Comparison of ENCODE assay signal across 19 cellular contexts in the genomic region with DNA sequence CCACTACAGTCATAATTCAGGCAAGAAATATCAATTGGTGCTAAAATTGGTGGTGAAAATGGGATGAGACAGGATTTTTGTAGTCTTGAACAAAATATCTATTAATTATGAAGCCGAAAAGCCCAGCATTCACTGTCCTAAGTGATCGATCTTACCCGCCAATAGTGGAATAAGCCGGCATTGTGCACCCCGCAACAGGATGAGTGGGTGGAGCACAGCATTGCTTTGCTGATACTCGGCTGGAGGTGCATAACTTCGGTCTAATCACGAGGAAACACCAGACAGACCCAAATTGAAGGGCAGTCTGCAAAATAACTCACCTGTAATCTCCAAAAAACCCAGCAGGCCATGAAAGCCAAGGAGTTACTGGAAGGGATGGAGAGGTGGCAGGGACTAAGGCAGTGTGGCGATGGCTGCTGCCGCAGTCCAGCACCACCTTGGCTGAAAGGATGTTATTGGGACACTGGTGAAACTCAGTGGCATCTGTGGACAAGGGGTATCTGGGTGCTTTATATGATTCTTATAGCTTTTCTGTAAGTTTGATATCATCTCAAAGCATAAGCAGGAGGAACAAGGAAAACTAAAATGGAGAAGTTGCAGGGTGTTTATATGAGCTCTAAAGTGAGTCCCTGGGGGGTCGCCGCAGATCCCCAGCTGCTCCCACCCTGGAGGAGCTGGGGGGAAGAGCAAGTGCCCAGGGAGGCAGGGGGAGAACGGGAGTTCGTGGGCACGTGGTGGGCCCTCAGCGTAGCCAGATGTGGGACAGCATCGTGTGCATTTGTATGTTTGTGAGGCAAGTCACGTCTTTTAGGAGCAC. TPM values are rescaled to one million over a fixed set of nuclear protein-coding genes. Genes with fewer than 3 reads are reported as not detected.
DNase-seq lines count a peak whose midpoint lies in the region; ATAC-seq and TF ChIP-seq lines count a peak whose summit lies in the region.
"Had no signal": no experiment of that assay in that cellular context is flagged by ENCODE, and none has a peak within 500 bp of the region (broad histone marks: within the 10 kb centered on the region; RNA-seq: fewer than 3 reads in every experiment).

No MANE protein-coding gene starts in this region.

- H3K4me3 ChIP-seq in IMR-90 (ENCODE audit: insufficient read depth, low read depth, low read length): no peak overlapping the region
- H3K4me3 ChIP-seq in esophagus muscularis mucosa: no peak overlapping the region
- H3K4me3 ChIP-seq in coronary artery: no peak overlapping the region
- H3K4me3 ChIP-seq: stomach, vagina had no signal

- peak overlapping the region; percentile 6 to 11 for H3K4me3 Mint-ChIP-seq in stimulated activated naive B cell treated with anti-CD40 and anti-IgM and Interleukin-4, amounts not matched to agents 10 μg/mL and 1 μg/mL and 100 μg/mL, for 72 hours
- H3K4me3 Mint-ChIP-seq: T-helper 1 cell treated with Interleukin-12 subunit alpha and Interleukin-12 subunit beta and Interleukin-4 antibody, amounts not matched to agents 30 μg/mL and 1 μg/mL, for 36 hours had no signal

- no peak for ATAC-seq in IMR-90 (ENCODE audit: low read depth)
- no peak for ATAC-seq in stimulated activated naive B cell treated with anti-CD40 and anti-IgM and Interleukin-4, amounts not matched to agents 10 μg/mL and 1 μg/mL and 100 μg/mL, for 72 hours (replicated peaks)

- peaks cover 17% of the 10 kb centered on the region for H3K9me1 ChIP-seq in IMR-90 (ENCODE audit: insufficient read depth, low read length)

- H3K4me1 Mint-ChIP-seq in stimulated activated naive B cell treated with anti-CD40 and anti-IgM and Interleukin-4, amounts not matched to agents 10 μg/mL and 1 μg/mL and 100 μg/mL, for 72 hours: peaks cover 43 to 54% of the 10 kb centered on the region in 2 donors

- no peaks in the 10 kb centered on the region for H3K27me3 ChIP-seq in IMR-90 (ENCODE audit: control insufficient read depth, insufficient read depth, low read length)
- H3K27me3 ChIP-seq in esophagus muscularis mucosa: no peaks in the 10 kb centered on the region
- H3K27me3 ChIP-seq: vagina had no signal

- TF ChIP-seq POLR2A in IMR-90 (IDR thresholded peaks at IDR 0.05; ENCODE audit: low read depth, low read length): no peak
- TF ChIP-seq POLR2A in esophagus muscularis mucosa (IDR thresholded peaks at IDR 0.05; ENCODE audit: low read depth): no peak

- no peaks in the 10 kb centered on the region for H3K27me3 Mint-ChIP-seq in stimulated activated naive B cell treated with anti-CD40 and anti-IgM and Interleukin-4, amounts not matched to agents 10 μg/mL and 1 μg/mL and 100 μg/mL, for 72 hours

- no peak overlapping the region for H2AFZ ChIP-seq in IMR-90 (replicated peaks; ENCODE audit: low read length, poor library complexity)
- H2AFZ ChIP-seq: parathyroid adenoma had no signal

- H3K9ac ChIP-seq in IMR-90 (ENCODE audit: low read depth, low read length): no peak overlapping the region
- H3K9ac ChIP-seq: parathyroid adenoma had no signal

- no peak overlapping the region for H3K56ac ChIP-seq in IMR-90 (ENCODE audit: extremely low read depth, insufficient read depth, low read length)

- H2AK9ac ChIP-seq in IMR-90 (replicated peaks; ENCODE audit: low read depth, low read length, poor library complexity): peak overlapping the region; percentile 6

- H4K5ac ChIP-seq in IMR-90 (ENCODE audit: low read depth, low read length): peak overlapping the region; percentile 93

- peak overlapping the region; percentile 91; the same call in 1 of the 3 replicates for H2BK15ac ChIP-seq in IMR-90 (ENCODE audit: low read depth, low read length)

- no TSS peak for BruUV-seq in IMR-90 (replicated peaks; lab: Mats Ljungman, UMichigan)

- H3K4me2 ChIP-seq in IMR-90 (ENCODE audit: low read depth, low read length): no peak overlapping the region

- H2AK5ac ChIP-seq in IMR-90 (ENCODE audit: low read depth, low read length): peak overlapping the region; percentile 99

- H3K9me3 ChIP-seq in IMR-90 (ENCODE audit: control insufficient read depth, insufficient read depth, low read length) (peaks cover 6% of the 10 kb centered on the region; the same call in 1 of the 2 replicates), esophagus muscularis mucosa (peaks cover 0 to 24% (median 5%) of the 10 kb centered on the region in 4 donors)

- TF ChIP-seq CTCF in IMR-90 (conservative IDR thresholded peaks at IDR 0.05; ENCODE audit: low read depth, low read length) (no peak), esophagus muscularis mucosa (IDR thresholded peaks at IDR 0.05) (no peak), coronary artery (IDR thresholded peaks at IDR 0.05) (no peak)

- TF ChIP-seq RAD21 in IMR-90 (IDR thresholded peaks at IDR 0.05; ENCODE audit: low read length): no peak

- dilution Hi-C loops in IMR-90 (cut with HindIII; ENCODE audit: low sequenced_read_pairs, unreplicated experiment): no loop called here

- DNase-seq in activated CD8-positive, alpha-beta memory T cell treated with anti-CD3 and anti-CD28 coated beads for 24 hours: peak; percentile 46
- no peak for DNase-seq in activated CD8-positive, alpha-beta memory T cell treated with anti-CD3 and anti-CD28 coated beads, Interleukin-2, amount 50 U/mL, for 4 hours
- DNase-seq in IMR-90 (no peak), esophagus muscularis mucosa (ENCODE audit: extremely low spot score) (peak; percentile 55), HUDEP-2 (lab: John Stamatoyannopoulos, UW; ENCODE audit: unreplicated experiment in 76 of 76) (no peak), NCI-H69 (lab: John Stamatoyannopoulos, UW) (no peak), coronary artery (ENCODE audit: low spot score) (no peak)
- no peak for DNase-seq in stimulated activated naive B cell treated with anti-CD40 and anti-IgM and Interleukin-4, amounts not matched to agents 10 μg/mL and 1 μg/mL and 100 μg/mL, for 72 hours
- DNase-seq: activated CD4-positive, CD25-positive, alpha-beta regulatory T cell; activated T-cell treated with anti-CD3 and anti-CD28 coated beads, Interleukin-2, amount 50 U/mL, for 1 hour; central memory CD4-positive, alpha-beta T cell; foreskin melanocyte; Kasumi-1; NCI-H146; NCI-H2227 treated with DMSO at 0.1 percent for 48 hours; stomach had no signal

- WGBS in IMR-90 (ENCODE audit: extremely low coverage in 2 of 2, insufficient read length in 1 of 2), 2 experiments: 100% methylated on average over 5 of the region's 18 CpGs; no CpG with 5 or more reads in 1 of the 2 experiments
- WGBS in esophagus muscularis mucosa: 90% methylated on average over 18 of the region's 18 CpGs

- H4K20me1 ChIP-seq in IMR-90 (ENCODE audit: insufficient read depth, low read length): peaks cover 9% of the 10 kb centered on the region

- POLR2A ChIA-PET in IMR-90 (lab: Charles Lee; ENCODE audit: unreplicated experiment): no interaction called here

- H3K79me1 ChIP-seq in IMR-90 (ENCODE audit: low read depth in 1 of 2, low read length in 2 of 2): peaks cover 37 to 71% of the 10 kb centered on the region in 2 experiments

- in situ Hi-C loops in IMR-90 (cut with MboI; ENCODE audit: low sequenced_read_pairs): no loop called here

- H3K36me3 Mint-ChIP-seq in stimulated activated naive B cell treated with anti-CD40 and anti-IgM and Interleukin-4, amounts not matched to agents 10 μg/mL and 1 μg/mL and 100 μg/mL, for 72 hours: peaks cover 84 to 95% of the 10 kb centered on the region in 2 donors

- H3K27ac ChIP-seq in IMR-90 (ENCODE audit: insufficient read depth, low read length) (peak overlapping the region; percentile 92), esophagus muscularis mucosa (replicated peaks in 1 of 4) (no peak overlapping the region), coronary artery (no peak overlapping the region)
- H3K27ac ChIP-seq: parathyroid adenoma, stomach, vagina had no signal

- H3K36me3 ChIP-seq in IMR-90 (ENCODE audit: control insufficient read depth, insufficient read depth, low read length) (peaks cover 42% of the 10 kb centered on the region), esophagus muscularis mucosa (no peaks in the 10 kb centered on the region)
- H3K36me3 ChIP-seq: stomach, vagina had no signal

- peak overlapping the region; percentile 96 for H2BK120ac ChIP-seq in IMR-90 (ENCODE audit: low read depth, low read length)

- H3K9me3 Mint-ChIP-seq in stimulated activated naive B cell treated with anti-CD40 and anti-IgM and Interleukin-4, amounts not matched to agents 10 μg/mL and 1 μg/mL and 100 μg/mL, for 72 hours: peaks cover 19 to 21% of the 10 kb centered on the region in 2 donors

- peak overlapping the region; percentile 97 for H3K4ac ChIP-seq in IMR-90 (ENCODE audit: low read depth, low read length)

- CTCF ChIA-PET in IMR-90 (lab: Yijun Ruan, JAX): no interaction called here

- H4K91ac ChIP-seq in IMR-90 (ENCODE audit: insufficient read depth, low read depth, low read length): peak overlapping the region; percentile 94

- H2BK5ac ChIP-seq in IMR-90 (ENCODE audit: low read depth, low read length, poor library complexity, severe bottlenecking): peak overlapping the region; percentile 97

- peak overlapping the region; percentile 83 for H2BK20ac ChIP-seq in IMR-90 (ENCODE audit: low read depth, low read length)

- peak overlapping the region; percentile 55; the same call in 1 of the 2 replicates for H3K23ac ChIP-seq in IMR-90 (ENCODE audit: low read depth, low read length)

- intact Hi-C loops in IMR-90 (cut with micrococcal nuclease) (no loop called here), esophagus muscularis mucosa (cut with DNase I) (no loop called here)

- H3K4me1 ChIP-seq in IMR-90 (ENCODE audit: control insufficient read depth, insufficient read depth, low read length) (peaks cover 24% of the 10 kb centered on the region), esophagus muscularis mucosa (peaks cover 0 to 5% (median 0%) of the 10 kb centered on the region in 4 donors)
- H3K4me1 ChIP-seq: parathyroid adenoma had no signal

- no peak for TF ChIP-seq EP300 in esophagus muscularis mucosa (IDR thresholded peaks at IDR 0.05)

- peak overlapping the region; percentile 79 for H3K14ac ChIP-seq in IMR-90 (replicated peaks; ENCODE audit: low read depth, low read length)

- peak overlapping the region; percentile 73 to 84; a peak in 3 of 4 replicates for H4K8ac ChIP-seq in IMR-90 (ENCODE audit: low read depth in 2 of 2, low read length in 2 of 2)

- peak overlapping the region; percentile 90 for H3K27ac Mint-ChIP-seq in stimulated activated naive B cell treated with anti-CD40 and anti-IgM and Interleukin-4, amounts not matched to agents 10 μg/mL and 1 μg/mL and 100 μg/mL, for 72 hours

- H3K18ac ChIP-seq in IMR-90 (ENCODE audit: low read depth, low read length): peak overlapping the region; percentile 95

TF ChIP-seq in IMR-90, 13 proteins besides CTCF, POLR2A, EP300 and RAD21:
- TF ChIP-seq MAZ (IDR thresholded peaks at IDR 0.05; ENCODE audit: borderline replicate concordance, low read depth, low read length): no peak
- TF ChIP-seq CHD1 (IDR thresholded peaks at IDR 0.05; ENCODE audit: low read depth, low read length): no peak
- no peak for TF ChIP-seq CEBPB (IDR thresholded peaks at IDR 0.05; ENCODE audit: low read depth, low read length)

RNA-seq across cellular contexts. Expression of a gene that starts 45.2 kb away (rescaled TPM):
- total RNA-seq in IMR-90 (2012; rRNA removed): 15.6 and 16.7 TPM in 2 replicates
- polyA plus RNA-seq in IMR-90 (2012; rRNA removed): 36.1 and 37.1 TPM in 2 replicates
- 24.9 and 33.9 TPM in 2 replicates for polyA plus RNA-seq in IMR-90 (2012; cell fraction: cytosol; rRNA removed)
- 77.0 and 141 TPM in 2 replicates for polyA plus RNA-seq in IMR-90 (2012; cell fraction: nucleus; rRNA removed; ENCODE audit: low replicate concordance)
- total RNA-seq in esophagus muscularis mucosa: 1 to 10 TPM in 2 of 4 donors, under 1 TPM in 2; 0.33 to 5.5 (median 0.86) TPM

Comparison
In these comparisons a context has a peak if more than half of its experiments do, and no peak if none do; other contexts are left out.
1. DNase-seq: peak in activated CD8-positive, alpha-beta memory T cell treated with anti-CD3 and anti-CD28 coated beads for 24 hours (single experiment) and esophagus muscularis mucosa (single experiment); none in activated CD8-positive, alpha-beta memory T cell treated with anti-CD3 and anti-CD28 coated beads, Interleukin-2, amount 50 U/mL, for 4 hours (single experiment), IMR-90 (single experiment), stimulated activated naive B cell treated with anti-CD40 and anti-IgM and Interleukin-4, amounts not matched to agents 10 μg/mL and 1 μg/mL and 100 μg/mL, for 72 hours (single experiment), HUDEP-2 (0 of 76), NCI-H69 (single experiment) and coronary artery (single experiment).